ENCODE assay signal across 36 cellular contexts in genomic region chr13:84677836-84678235, GRCh38.
"Had no signal": no experiment of that assay in that cellular context is flagged by ENCODE, and none has a peak within 500 bp of the region (broad histone marks: within the 10 kb centered on the region; RNA-seq: fewer than 3 reads in every experiment).

No MANE protein-coding gene starts in this region.

- H3K4me3 ChIP-seq: adrenal gland, ascending aorta, body of pancreas, breast epithelium, cardiac muscle cell, colonic mucosa had no signal

- H3K4me1 Mint-ChIP-seq: activated naive CD4-positive, alpha-beta T cell treated with anti-CD3 and anti-CD28 coated beads, Interleukin-2, amount 10 ng/mL, durations not matched to agents 7 days and 5 days; activated naive CD4-positive, alpha-beta T cell treated with anti-CD3 and anti-CD28 coated beads, Interleukin-2, amount 50 U/mL, for 24 hours; activated naive CD8-positive, alpha-beta T cell treated with anti-CD3 and anti-CD28 coated beads for 36 hours; activated naive CD8-positive, alpha-beta T cell treated with anti-CD3 and anti-CD28 coated beads, Interleukin-2, amount 10 ng/mL, durations not matched to agents 7 days and 5 days; activated naive CD8-positive, alpha-beta T cell treated with anti-CD3 and anti-CD28 coated beads, Interleukin-2, amount 50 U/mL, for 24 hours; activated T-helper 17 cell treated with anti-CD3 and anti-CD28 coated beads, Interleukin-2, amount 50 U/mL, for 72 hours; central memory CD8-positive, alpha-beta T cell had no signal

- H3K9me3 ChIP-seq: adrenal gland, ascending aorta, body of pancreas, breast epithelium, colonic mucosa had no signal

- DNase-seq: activated effector memory CD4-positive, alpha-beta T cell treated with anti-CD3 and anti-CD28 coated beads, Interleukin-2, amount 50 U/mL, for 16 hours; activated effector memory CD4-positive, alpha-beta T cell treated with Interleukin-2 at 50 U/mL for 16 hours; activated gamma-delta T cell; activated gamma-delta T cell treated with Interleukin-2 at 50 U/mL for 16 hours; activated naive CD4-positive, alpha-beta T cell; activated naive CD4-positive, alpha-beta T cell treated with anti-CD3 and anti-CD28 coated beads for 36 hours; activated naive CD4-positive, alpha-beta T cell treated with anti-CD3 and anti-CD28 coated beads, Interleukin-2, amount 10 ng/mL, durations not matched to agents 7 days and 5 days; activated naive CD4-positive, alpha-beta T cell treated with anti-CD3 and anti-CD28 coated beads, Interleukin-2, amount 50 U/mL, for 16 hours; activated naive CD4-positive, alpha-beta T cell treated with Interleukin-2 at 50 U/mL for 16 hours; activated naive CD8-positive, alpha-beta T cell treated with anti-CD3 and anti-CD28 coated beads for 36 hours; activated naive CD8-positive, alpha-beta T cell treated with anti-CD3 and anti-CD28 coated beads, Interleukin-2, amount 10 ng/mL, durations not matched to agents 7 days and 5 days; activated naive CD8-positive, alpha-beta T cell treated with anti-CD3 and anti-CD28 coated beads, Interleukin-2, amount 50 U/mL, for 24 hours; activated T-cell treated with anti-CD3 and anti-CD28 coated beads, Interleukin-2, amount 50 U/mL, for 48 hours; activated T-cell treated with anti-CD3 and anti-CD28 coated beads, Interleukin-2, amount 50 U/mL, for 72 hours; adrenal gland; amniotic stem cell; amygdala; anterior cingulate cortex; aorta; body of pancreas; brain microvascular endothelial cell; caudate nucleus; central memory CD4-positive, alpha-beta T cell; cerebellar nuclear complex; colonic mucosa had no signal

- H3K4me1 ChIP-seq: adrenal gland, ascending aorta, body of pancreas, breast epithelium, colonic mucosa had no signal

- H3K27me3 Mint-ChIP-seq: activated naive CD4-positive, alpha-beta T cell treated with anti-CD3 and anti-CD28 coated beads, Interleukin-2, amount 10 ng/mL, durations not matched to agents 7 days and 5 days; activated naive CD4-positive, alpha-beta T cell treated with anti-CD3 and anti-CD28 coated beads, Interleukin-2, amount 50 U/mL, for 24 hours; activated naive CD8-positive, alpha-beta T cell; activated naive CD8-positive, alpha-beta T cell treated with anti-CD3 and anti-CD28 coated beads, Interleukin-2, amount 10 ng/mL, durations not matched to agents 7 days and 5 days; activated naive CD8-positive, alpha-beta T cell treated with anti-CD3 and anti-CD28 coated beads, Interleukin-2, amount 50 U/mL, for 24 hours; activated T-helper 17 cell treated with anti-CD3 and anti-CD28 coated beads, Interleukin-2, amount 50 U/mL, for 72 hours; brain; central memory CD8-positive, alpha-beta T cell had no signal

- ATAC-seq: activated naive CD4-positive, alpha-beta T cell treated with anti-CD3 and anti-CD28 coated beads, Interleukin-2, amount 50 U/mL, for 72 hours; activated naive CD8-positive, alpha-beta T cell treated with anti-CD3 and anti-CD28 coated beads, Interleukin-2, amount 50 U/mL, for 24 hours; activated T-cell treated with anti-CD3 and anti-CD28 coated beads, Interleukin-2, amount 50 U/mL, for 72 hours; activated T-helper 17 cell treated with anti-CD3 and anti-CD28 coated beads, Interleukin-2, amount 50 U/mL, for 72 hours; body of pancreas had no signal

- H3K27ac Mint-ChIP-seq: activated naive CD4-positive, alpha-beta T cell treated with anti-CD3 and anti-CD28 coated beads for 36 hours; activated naive CD4-positive, alpha-beta T cell treated with anti-CD3 and anti-CD28 coated beads, Interleukin-2, amount 10 ng/mL, durations not matched to agents 7 days and 5 days; activated naive CD4-positive, alpha-beta T cell treated with anti-CD3 and anti-CD28 coated beads, Interleukin-2, amount 50 U/mL, for 24 hours; activated naive CD4-positive, alpha-beta T cell treated with anti-CD3 and anti-CD28 coated beads, Interleukin-2, amount 50 U/mL, for 72 hours; activated naive CD8-positive, alpha-beta T cell; activated naive CD8-positive, alpha-beta T cell treated with anti-CD3 and anti-CD28 coated beads for 36 hours; activated naive CD8-positive, alpha-beta T cell treated with anti-CD3 and anti-CD28 coated beads, Interleukin-2, amount 10 ng/mL, durations not matched to agents 7 days and 5 days; activated naive CD8-positive, alpha-beta T cell treated with anti-CD3 and anti-CD28 coated beads, Interleukin-2, amount 50 U/mL, for 24 hours; activated T-cell treated with anti-CD3 and anti-CD28 coated beads, Interleukin-2, amount 50 U/mL, for 72 hours; activated T-helper 1 cell treated with anti-CD3 and anti-CD28 coated beads, Interleukin-12 subunit alpha, Interleukin-12 subunit beta, Interleukin-2, Interleukin-4 antibody, amounts not matched to agents 30 ng/mL and 10 ng/mL and 1 ng/mL, durations not matched to agents 14 hours and 24 hours and 36 hours; activated T-helper 17 cell treated with anti-CD3 and anti-CD28 coated beads, Interleukin-2, amount 50 U/mL, for 72 hours; activated T-helper 2 cell treated with anti-CD3 and anti-CD28 coated beads, Interferon-gamma antibody, Interleukin-2, Interleukin-4, amounts not matched to agents 10 μg/mL and 5 μg/mL and 100 μg/mL, durations not matched to agents 14 hours and 24 hours and 36 hours; brain had no signal

- H3K27ac ChIP-seq: adrenal gland, ascending aorta, body of pancreas, brain microvascular endothelial cell, breast epithelium, cardiac muscle cell, colonic mucosa had no signal

- H3K36me3 Mint-ChIP-seq: activated naive CD4-positive, alpha-beta T cell treated with anti-CD3 and anti-CD28 coated beads, Interleukin-2, amount 10 ng/mL, durations not matched to agents 7 days and 5 days; activated naive CD4-positive, alpha-beta T cell treated with anti-CD3 and anti-CD28 coated beads, Interleukin-2, amount 50 U/mL, for 24 hours; activated naive CD4-positive, alpha-beta T cell treated with anti-CD3 and anti-CD28 coated beads, Interleukin-2, amount 50 U/mL, for 72 hours; activated naive CD8-positive, alpha-beta T cell; activated naive CD8-positive, alpha-beta T cell treated with anti-CD3 and anti-CD28 coated beads for 36 hours; activated naive CD8-positive, alpha-beta T cell treated with anti-CD3 and anti-CD28 coated beads, Interleukin-2, amount 10 ng/mL, durations not matched to agents 7 days and 5 days; brain had no signal

- H3K4me3 Mint-ChIP-seq: activated naive CD4-positive, alpha-beta T cell treated with anti-CD3 and anti-CD28 coated beads for 36 hours; activated naive CD4-positive, alpha-beta T cell treated with anti-CD3 and anti-CD28 coated beads, Interleukin-2, amount 10 ng/mL, durations not matched to agents 7 days and 5 days; activated naive CD4-positive, alpha-beta T cell treated with anti-CD3 and anti-CD28 coated beads, Interleukin-2, amount 50 U/mL, for 24 hours; activated naive CD8-positive, alpha-beta T cell; activated naive CD8-positive, alpha-beta T cell treated with anti-CD3 and anti-CD28 coated beads for 36 hours; activated naive CD8-positive, alpha-beta T cell treated with anti-CD3 and anti-CD28 coated beads, Interleukin-2, amount 10 ng/mL, durations not matched to agents 7 days and 5 days; activated naive CD8-positive, alpha-beta T cell treated with anti-CD3 and anti-CD28 coated beads, Interleukin-2, amount 50 U/mL, for 24 hours; activated T-cell treated with anti-CD3 and anti-CD28 coated beads, Interleukin-2, amount 50 U/mL, for 72 hours; activated T-helper 1 cell treated with anti-CD3 and anti-CD28 coated beads, Interleukin-12 subunit alpha, Interleukin-12 subunit beta, Interleukin-2, Interleukin-4 antibody, amounts not matched to agents 30 ng/mL and 10 ng/mL and 1 ng/mL, durations not matched to agents 14 hours and 24 hours and 36 hours; activated T-helper 17 cell treated with anti-CD3 and anti-CD28 coated beads, Interleukin-2, amount 50 U/mL, for 72 hours; brain; central memory CD8-positive, alpha-beta T cell had no signal

- H3K36me3 ChIP-seq: adrenal gland, ascending aorta, brain microvascular endothelial cell, breast epithelium, cardiac muscle cell, colonic mucosa had no signal

- H3K27me3 ChIP-seq: adrenal gland, ascending aorta, body of pancreas, brain microvascular endothelial cell, breast epithelium, cardiac muscle cell, colonic mucosa had no signal

- H3K9me3 Mint-ChIP-seq: activated naive CD8-positive, alpha-beta T cell treated with anti-CD3 and anti-CD28 coated beads, Interleukin-2, amount 10 ng/mL, durations not matched to agents 7 days and 5 days; activated T-helper 1 cell treated with anti-CD3 and anti-CD28 coated beads, Interleukin-12 subunit alpha, Interleukin-12 subunit beta, Interleukin-2, Interleukin-4 antibody, amounts not matched to agents 30 ng/mL and 10 ng/mL and 1 ng/mL, durations not matched to agents 14 hours and 24 hours and 36 hours; activated T-helper 17 cell treated with anti-CD3 and anti-CD28 coated beads, Interleukin-2, amount 50 U/mL, for 72 hours; brain had no signal
